ENCODE assay signal across 5 cellular contexts in genomic region chr4:57910151-57910550, GRCh38.
"Had no signal": no experiment of that assay in that cellular context is flagged by ENCODE, and none has a peak within 500 bp of the region (broad histone marks: within the 10 kb centered on the region; RNA-seq: fewer than 3 reads in every experiment).

No MANE protein-coding gene starts in this region.

- H3K4me3 ChIP-seq: K562 had no signal

- H3K27ac ChIP-seq: HL-60 had no signal

- DNase-seq: IMR-90, KBM-7, KG1 had no signal
